Comparison of ENCODE assay signal across 17 cellular contexts in the genomic region with DNA sequence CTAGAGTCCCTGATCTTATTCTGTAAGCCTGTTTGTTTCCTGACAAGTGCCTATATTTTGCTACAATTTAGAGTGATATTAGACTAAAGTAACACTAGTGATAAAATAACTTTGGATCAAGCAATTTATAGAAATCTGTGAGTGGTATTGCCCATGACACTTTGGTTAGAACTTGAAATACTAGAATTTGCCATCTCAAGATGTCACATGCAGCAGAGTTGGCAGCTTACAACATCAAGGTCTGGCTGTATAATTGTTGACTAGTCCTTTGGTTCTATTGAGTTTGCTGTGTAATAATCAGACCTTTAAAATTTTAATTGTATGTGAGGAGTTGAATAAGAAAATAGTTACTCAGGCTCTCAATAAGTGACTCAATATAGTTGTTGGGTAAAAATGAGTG.
"Had no signal": no experiment of that assay in that cellular context is flagged by ENCODE, and none has a peak within 500 bp of the region (broad histone marks: within the 10 kb centered on the region; RNA-seq: fewer than 3 reads in every experiment).

No MANE protein-coding gene starts in this region.

- H3K36me3 ChIP-seq: gastroesophageal sphincter, left lung, right lobe of liver, stomach had no signal

- H3K4me3 ChIP-seq: gastroesophageal sphincter, left lung, right lobe of liver, SK-N-MC, stomach had no signal

- H3K27me3 ChIP-seq: gastroesophageal sphincter, left lung, right lobe of liver, stomach had no signal

- H3K9me3 ChIP-seq: gastroesophageal sphincter, left lung, right lobe of liver, stomach had no signal

- DNase-seq: activated CD4-positive, alpha-beta T cell treated with anti-CD3 and anti-CD28 coated beads for 1 hour; activated CD4-positive, alpha-beta T cell treated with anti-CD3 and anti-CD28 coated beads, Interleukin-2, amount 50 U/mL, for 4 hours; activated naive CD4-positive, alpha-beta T cell treated with Interleukin-2 at 50 U/mL for 16 hours; aorta; endodermal cell; islet precursor cell; left lung; mesenchymal stem cell; natural killer cell; right lobe of liver; stomach; T-helper 1 cell; T1000; trophoblast cell had no signal

- ATAC-seq: activated T-helper 17 cell treated with anti-CD3 and anti-CD28 coated beads, Interleukin-2, amount 50 U/mL, for 72 hours; gastroesophageal sphincter; left lung; natural killer cell had no signal

- H3K27ac ChIP-seq: gastroesophageal sphincter, left lung, stomach had no signal
